In genomic region chr14:105470812-105471771, GRCh38 we compare ENCODE assay signal across 1 cellular context.
TF ChIP-seq lines count a peak whose summit lies in the region.

No MANE protein-coding gene starts in this region.

TF ChIP-seq in IMR-90, 13 proteins besides CTCF, POLR2A, EP300 and RAD21:
- TF ChIP-seq, protein P1, sequence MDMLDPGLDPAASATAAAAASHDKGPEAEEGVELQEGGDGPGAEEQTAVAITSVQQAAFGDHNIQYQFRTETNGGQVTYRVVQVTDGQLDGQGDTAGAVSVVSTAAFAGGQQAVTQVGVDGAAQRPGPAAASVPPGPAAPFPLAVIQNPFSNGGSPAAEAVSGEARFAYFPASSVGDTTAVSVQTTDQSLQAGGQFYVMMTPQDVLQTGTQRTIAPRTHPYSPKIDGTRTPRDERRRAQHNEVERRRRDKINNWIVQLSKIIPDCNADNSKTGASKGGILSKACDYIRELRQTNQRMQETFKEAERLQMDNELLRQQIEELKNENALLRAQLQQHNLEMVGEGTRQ (IDR thresholded peaks at IDR 0.05; ENCODE audit: low read depth, low read length): no peak
- TF ChIP-seq RFX5 (IDR thresholded peaks at IDR 0.05; ENCODE audit: low read depth, low read length) (no peak), CHD1 (IDR thresholded peaks at IDR 0.05; ENCODE audit: low read depth, low read length) (no peak), FOS (IDR thresholded peaks at IDR 0.05; ENCODE audit: low read depth, low read length) (no peak), MAFK (IDR thresholded peaks at IDR 0.05; ENCODE audit: low read depth, low read length) (no peak), NFE2L2 (IDR thresholded peaks at IDR 0.05; ENCODE audit: low read depth, low read length) (no peak), BHLHE40 (IDR thresholded peaks at IDR 0.05; ENCODE audit: low read depth, low read length) (no peak), MXI1 (IDR thresholded peaks at IDR 0.05; ENCODE audit: borderline replicate concordance, low read depth, low read length) (no peak)
